Comparison of ENCODE assay signal across 21 cellular contexts in genomic region chrX:113790987-113791386, GRCh38.
DNase-seq lines count a peak whose midpoint lies in the region; ATAC-seq, FAIRE-seq and TF ChIP-seq lines count a peak whose summit lies in the region.
"Had no signal": no experiment of that assay in that cellular context is flagged by ENCODE, and none has a peak within 500 bp of the region (broad histone marks: within the 10 kb centered on the region; RNA-seq: fewer than 3 reads in every experiment).

No MANE protein-coding gene starts in this region.

- H3K9me3 ChIP-seq in adipocyte (ENCODE audit: control insufficient read depth, low read length) (no peaks in the 10 kb centered on the region), pancreas (no peaks in the 10 kb centered on the region), small intestine (ENCODE audit: control insufficient read depth, low read depth) (no peaks in the 10 kb centered on the region)
- H3K9me3 ChIP-seq: A549, HAP-1 had no signal

- H3K9ac ChIP-seq in adipocyte (ENCODE audit: low read length) = no peak overlapping the region

- peak; percentile 18 for DNase-seq in M059J (ENCODE audit: low read depth)
- peak; percentile 21 for DNase-seq in adipocyte (ENCODE audit: low read depth)
- no peak for DNase-seq in pancreas
- DNase-seq in frontal cortex (ENCODE audit: low spot score in 2 of 2) = no peak
- DNase-seq in small intestine = no peak
- DNase-seq in natural killer cell treated with Interleukin-12 subunit alpha and Interleukin-12 subunit beta and Interleukin-15 and Interleukin-18, amount 100 ng/mL, for 72 hours (ENCODE audit: low spot score) = no peak
- DNase-seq: AML-193; CD4-positive, alpha-beta T cell; DMS153; DMS79; GDM1; KBM-7 had no signal

- H3K36me3 Mint-ChIP-seq in natural killer cell treated with Interleukin-12 subunit alpha and Interleukin-12 subunit beta and Interleukin-15 and Interleukin-18, amount 100 ng/mL, for 72 hours = peaks cover 2% of the 10 kb centered on the region

- WGBS in pancreas, 2 donors = 46 to 78% methylated on average over 1 of the region's 1 CpG
- WGBS in small intestine, 3 donors = 33 to 89% (median 53%) methylated on average over 1 of the region's 1 CpG

- intact Hi-C loops in pancreas (cut with DNase I) = no loop called here

- FAIRE-seq in pancreas (lab: Jason Lieb, UNC) (peak; percentile 49), frontal cortex (lab: Jason Lieb, UNC) (no peak), small intestine (lab: Jason Lieb, UNC) (no peak)
- FAIRE-seq: A549, GM12892, H1, HepG2, HTR-8/SVneo had no signal

- H3K27ac ChIP-seq in pancreas = no peak overlapping the region
- H3K27ac ChIP-seq in small intestine (ENCODE audit: low read depth in 1 of 2, low read length in 1 of 2) = no peak overlapping the region
- H3K27ac ChIP-seq: A549, C4-2B had no signal

- H3K36me3 ChIP-seq in adipocyte (ENCODE audit: control insufficient read depth, insufficient read depth, low read length, severe bottlenecking) (no peaks in the 10 kb centered on the region), pancreas (no peaks in the 10 kb centered on the region), small intestine (ENCODE audit: control insufficient read depth in 2 of 2, insufficient read depth in 2 of 2, low read length in 2 of 2) (no peaks in the 10 kb centered on the region)
- H3K36me3 ChIP-seq: HAP-1 had no signal

- peaks cover 2% of the 10 kb centered on the region for H3K9me3 Mint-ChIP-seq in natural killer cell treated with Interleukin-12 subunit alpha and Interleukin-12 subunit beta and Interleukin-15 and Interleukin-18, amount 100 ng/mL, for 72 hours
- H3K9me3 Mint-ChIP-seq: CD4-positive, alpha-beta T cell had no signal

- no peak for TF ChIP-seq CTCF in pancreas (IDR thresholded peaks at IDR 0.05)

- no peaks in the 10 kb centered on the region for H3K4me1 ChIP-seq in adipocyte (ENCODE audit: control insufficient read depth, insufficient read depth, low read length)
- no peaks in the 10 kb centered on the region for H3K4me1 ChIP-seq in pancreas
- H3K4me1 ChIP-seq in small intestine (ENCODE audit: control insufficient read depth in 2 of 2, insufficient read depth in 1 of 2, low read depth in 1 of 2, low read length in 1 of 2) = no peaks in the 10 kb centered on the region
- H3K4me1 ChIP-seq: A549 had no signal

- H3K27ac Mint-ChIP-seq in natural killer cell treated with Interleukin-12 subunit alpha and Interleukin-12 subunit beta and Interleukin-15 and Interleukin-18, amount 100 ng/mL, for 72 hours = no peak overlapping the region
- H3K27ac Mint-ChIP-seq: CD4-positive, alpha-beta T cell; IgD-negative memory B cell had no signal

- no peaks in the 10 kb centered on the region for H3K4me1 Mint-ChIP-seq in natural killer cell treated with Interleukin-12 subunit alpha and Interleukin-12 subunit beta and Interleukin-15 and Interleukin-18, amount 100 ng/mL, for 72 hours (ENCODE audit: low read depth in 2 of 2)

- no peak overlapping the region for H3K4me3 Mint-ChIP-seq in natural killer cell treated with Interleukin-12 subunit alpha and Interleukin-12 subunit beta and Interleukin-15 and Interleukin-18, amount 100 ng/mL, for 72 hours
- H3K4me3 Mint-ChIP-seq: CD4-positive, alpha-beta T cell; IgD-negative memory B cell had no signal

- peaks cover 0 to 3% of the 10 kb centered on the region in 2 donors for H3K27me3 Mint-ChIP-seq in natural killer cell treated with Interleukin-12 subunit alpha and Interleukin-12 subunit beta and Interleukin-15 and Interleukin-18, amount 100 ng/mL, for 72 hours
- H3K27me3 Mint-ChIP-seq: CD4-positive, alpha-beta T cell; IgD-negative memory B cell had no signal

- peaks cover 11% of the 10 kb centered on the region for H3K27me3 ChIP-seq in adipocyte (replicated peaks; ENCODE audit: control insufficient read depth, insufficient read depth, low read length)
- peaks cover 0 to 6% (median 3%) of the 10 kb centered on the region in 4 donors for H3K27me3 ChIP-seq in pancreas
- H3K27me3 ChIP-seq in small intestine (ENCODE audit: control insufficient read depth in 2 of 2, insufficient read depth in 2 of 2, low read length in 2 of 2) = no peaks in the 10 kb centered on the region

- no peak for ATAC-seq in pancreas
- no peak for ATAC-seq in natural killer cell treated with Interleukin-12 subunit alpha and Interleukin-12 subunit beta and Interleukin-15 and Interleukin-18, amount 100 ng/mL, for 72 hours
- ATAC-seq in GM19328 (IDR thresholded peaks at IDR 0.05; ENCODE audit: unreplicated experiment) = no peak
- ATAC-seq: A549, HepG2 had no signal

- H3K4me3 ChIP-seq in adipocyte (ENCODE audit: low read length) (no peak overlapping the region), pancreas (no peak overlapping the region), small intestine (ENCODE audit: low read depth in 1 of 2, low read length in 2 of 2) (no peak overlapping the region)
- H3K4me3 ChIP-seq: A549, HAP-1 had no signal

Comparison
In these comparisons a context has a peak if more than half of its experiments do, and no peak if none do; other contexts are left out.
1. DNase-seq: peak in M059J (single experiment) and adipocyte (single experiment); none in pancreas (0 of 6), frontal cortex (0 of 2), small intestine (single experiment) and natural killer cell treated with Interleukin-12 subunit alpha and Interleukin-12 subunit beta and Interleukin-15 and Interleukin-18, amount 100 ng/mL, for 72 hours (single experiment).